Comparison of ENCODE assay signal across 9 cellular contexts in the genomic region with DNA sequence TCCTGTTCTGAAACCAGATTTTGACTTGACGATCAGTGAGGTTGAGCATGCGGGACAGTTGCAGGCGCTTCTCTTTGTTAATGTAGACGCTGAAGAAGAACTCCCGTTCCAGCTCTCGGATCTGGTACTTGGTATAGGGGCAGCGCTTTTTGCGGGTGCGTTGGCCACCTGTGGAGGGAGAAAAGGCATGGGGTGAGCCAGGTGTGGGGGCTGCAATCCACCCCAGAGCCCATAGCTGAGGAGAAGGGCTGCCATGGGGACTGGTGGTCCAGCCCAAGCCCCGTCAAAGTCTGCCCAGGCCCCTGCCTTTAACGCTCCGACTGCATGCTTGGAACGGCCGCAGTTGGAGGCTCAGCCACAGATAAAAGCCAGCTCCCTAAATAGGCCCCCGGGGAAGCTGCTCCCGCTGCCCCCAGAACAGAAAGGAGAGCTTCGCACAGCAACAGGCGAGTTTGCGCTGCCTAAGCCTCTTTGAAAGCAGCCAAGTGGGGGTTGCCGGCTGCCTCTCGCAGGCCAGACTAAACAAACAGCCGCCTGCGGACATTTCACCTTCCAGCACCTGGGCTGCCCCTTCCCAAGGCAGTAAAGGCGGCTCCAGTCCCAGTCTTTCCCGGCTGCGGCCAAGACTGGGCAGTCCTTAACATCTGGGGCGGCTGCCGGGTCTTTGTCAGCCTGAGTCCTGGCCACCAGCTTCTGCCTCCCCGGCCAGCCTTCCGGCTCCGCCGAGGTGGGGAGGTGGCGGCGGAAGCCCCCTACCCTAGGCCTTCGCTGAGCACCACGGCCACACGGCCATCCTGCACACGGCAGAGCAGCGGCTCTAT. TPM values are rescaled to one million over a fixed set of nuclear protein-coding genes. Genes with fewer than 3 reads are reported as not detected.
A peak's percentile ranks its signal among the peaks of the same experiment; 100 is the strongest.
DNase-seq lines count a peak whose midpoint lies in the region; ATAC-seq and TF ChIP-seq lines count a peak whose summit lies in the region.
"Had no signal": no experiment of that assay in that cellular context is flagged by ENCODE, and none has a peak within 500 bp of the region (broad histone marks: within the 10 kb centered on the region; RNA-seq: fewer than 3 reads in every experiment).

No MANE protein-coding gene starts in this region.

- peak; percentile 18 for DNase-seq in activated naive CD4-positive, alpha-beta T cell treated with anti-CD3 and anti-CD28 coated beads, Interleukin-2, amount 10 ng/mL, durations not matched to agents 7 days and 5 days
- DNase-seq in activated naive CD4-positive, alpha-beta T cell treated with anti-CD3 and anti-CD28 coated beads for 36 hours = no peak
- peak; percentile 55 to 66 for DNase-seq in SJCRH30
- peak; percentile 30 to 61 for DNase-seq in left lung
- DNase-seq in tibial artery = peak; percentile 24 to 66
- no peak for DNase-seq in T-helper 2 cell treated with Interferon-gamma antibody and Interleukin-4, amounts not matched to agents 5 μg/mL and 100 μg/mL, for 36 hours (ENCODE audit: low spot score)
- no peak for DNase-seq in cerebellum (ENCODE audit: low spot score)
- DNase-seq: NCI-H2107 had no signal

- peaks cover 99% of the 10 kb centered on the region for H3K27me3 Mint-ChIP-seq in activated naive CD4-positive, alpha-beta T cell treated with anti-CD3 and anti-CD28 coated beads, Interleukin-2, amount 10 ng/mL, durations not matched to agents 7 days and 5 days
- H3K27me3 Mint-ChIP-seq in activated naive CD4-positive, alpha-beta T cell treated with anti-CD3 and anti-CD28 coated beads for 36 hours (ENCODE audit: low read depth) = peaks cover 78% of the 10 kb centered on the region
- peaks cover 86% of the 10 kb centered on the region for H3K27me3 Mint-ChIP-seq in T-helper 2 cell treated with Interferon-gamma antibody and Interleukin-4, amounts not matched to agents 5 μg/mL and 100 μg/mL, for 36 hours (ENCODE audit: low read depth)

- H3K9me3 ChIP-seq in SJCRH30 (replicated peaks) = no peaks in the 10 kb centered on the region
- H3K9me3 ChIP-seq in left lung = no peaks in the 10 kb centered on the region
- H3K9me3 ChIP-seq in tibial artery = no peaks in the 10 kb centered on the region

- H3K4me1 Mint-ChIP-seq in activated naive CD4-positive, alpha-beta T cell treated with anti-CD3 and anti-CD28 coated beads, Interleukin-2, amount 10 ng/mL, durations not matched to agents 7 days and 5 days = peaks cover 36% of the 10 kb centered on the region
- H3K4me1 Mint-ChIP-seq in activated naive CD4-positive, alpha-beta T cell treated with anti-CD3 and anti-CD28 coated beads for 36 hours (ENCODE audit: low read depth) = peaks cover 28% of the 10 kb centered on the region
- peaks cover 23% of the 10 kb centered on the region for H3K4me1 Mint-ChIP-seq in T-helper 2 cell treated with Interferon-gamma antibody and Interleukin-4, amounts not matched to agents 5 μg/mL and 100 μg/mL, for 36 hours (ENCODE audit: low read depth)

- ATAC-seq in left lung (no peak), GM19467 (IDR thresholded peaks at IDR 0.05; ENCODE audit: unreplicated experiment) (no peak)

- H3K27me3 ChIP-seq in SJCRH30 (no peaks in the 10 kb centered on the region), left lung (peaks cover 99 to 100% of the 10 kb centered on the region in 2 donors), tibial artery (peaks cover 0 to 84% of the 10 kb centered on the region in 2 donors)

- H3K36me3 Mint-ChIP-seq in activated naive CD4-positive, alpha-beta T cell treated with anti-CD3 and anti-CD28 coated beads, Interleukin-2, amount 10 ng/mL, durations not matched to agents 7 days and 5 days = peaks cover 9% of the 10 kb centered on the region
- no peaks in the 10 kb centered on the region for H3K36me3 Mint-ChIP-seq in activated naive CD4-positive, alpha-beta T cell treated with anti-CD3 and anti-CD28 coated beads for 36 hours (ENCODE audit: low read depth)
- peaks cover 3% of the 10 kb centered on the region for H3K36me3 Mint-ChIP-seq in T-helper 2 cell treated with Interferon-gamma antibody and Interleukin-4, amounts not matched to agents 5 μg/mL and 100 μg/mL, for 36 hours (ENCODE audit: low read depth)

- CTCF ChIA-PET in activated naive CD4-positive, alpha-beta T cell treated with anti-CD3 and anti-CD28 coated beads, Interleukin-2, amount 10 ng/mL, durations not matched to agents 7 days and 5 days (lab: Charles Lee) = interaction anchor here (1.2 to 3.0 kb wide), 2 partner anchors 13 to 22 kb away, joined by 4 to 11 read pairs; no protein-coding TSS in a partner anchor
- CTCF ChIA-PET in activated naive CD4-positive, alpha-beta T cell treated with anti-CD3 and anti-CD28 coated beads for 36 hours (lab: Charles Lee) = interaction anchor here (0.7 to 1.5 kb wide), 6 partner anchors 13 to 325 kb away, joined by 3 to 7 read pairs (median 4); no protein-coding TSS in a partner anchor

- H3K4me1 ChIP-seq in SJCRH30 (no peaks in the 10 kb centered on the region), left lung (peaks cover 12 to 48% of the 10 kb centered on the region in 2 donors), tibial artery (peaks cover 0 to 28% (median 26%) of the 10 kb centered on the region in 4 donors)

- H3K9me3 Mint-ChIP-seq in activated naive CD4-positive, alpha-beta T cell treated with anti-CD3 and anti-CD28 coated beads, Interleukin-2, amount 10 ng/mL, durations not matched to agents 7 days and 5 days = no peaks in the 10 kb centered on the region
- no peaks in the 10 kb centered on the region for H3K9me3 Mint-ChIP-seq in activated naive CD4-positive, alpha-beta T cell treated with anti-CD3 and anti-CD28 coated beads for 36 hours
- H3K9me3 Mint-ChIP-seq in T-helper 2 cell treated with Interferon-gamma antibody and Interleukin-4, amounts not matched to agents 5 μg/mL and 100 μg/mL, for 36 hours = peaks cover 3% of the 10 kb centered on the region

- intact Hi-C loops in activated naive CD4-positive, alpha-beta T cell treated with anti-CD3 and anti-CD28 coated beads for 36 hours (cut with micrococcal nuclease) = no loop called here
- intact Hi-C loops in left lung (cut with DNase I) = no loop called here
- intact Hi-C loops in tibial artery (cut with DNase I; ENCODE audit: low total_unique reads) = no loop called here

- no peak overlapping the region for H3K27ac Mint-ChIP-seq in activated naive CD4-positive, alpha-beta T cell treated with anti-CD3 and anti-CD28 coated beads, Interleukin-2, amount 10 ng/mL, durations not matched to agents 7 days and 5 days
- H3K27ac Mint-ChIP-seq in activated naive CD4-positive, alpha-beta T cell treated with anti-CD3 and anti-CD28 coated beads for 36 hours = no peak overlapping the region
- H3K27ac Mint-ChIP-seq in T-helper 2 cell treated with Interferon-gamma antibody and Interleukin-4, amounts not matched to agents 5 μg/mL and 100 μg/mL, for 36 hours = no peak overlapping the region

- H3K27ac ChIP-seq in SJCRH30 (peak overlapping the region; percentile 87), left lung (no peak overlapping the region), tibial artery (peak overlapping the region in 1 of 2 donors; percentile 60)

- H3K4me3 ChIP-seq in SJCRH30 = peak overlapping the region; percentile 73
- H3K4me3 ChIP-seq in left lung = no peak overlapping the region
- H3K4me3 ChIP-seq in tibial artery = peak overlapping the region; percentile 47 to 59

- H3K4me3 Mint-ChIP-seq in activated naive CD4-positive, alpha-beta T cell treated with anti-CD3 and anti-CD28 coated beads, Interleukin-2, amount 10 ng/mL, durations not matched to agents 7 days and 5 days = no peak overlapping the region
- H3K4me3 Mint-ChIP-seq in activated naive CD4-positive, alpha-beta T cell treated with anti-CD3 and anti-CD28 coated beads for 36 hours = no peak overlapping the region
- no peak overlapping the region for H3K4me3 Mint-ChIP-seq in T-helper 2 cell treated with Interferon-gamma antibody and Interleukin-4, amounts not matched to agents 5 μg/mL and 100 μg/mL, for 36 hours

- no peaks in the 10 kb centered on the region for H3K36me3 ChIP-seq in SJCRH30
- no peaks in the 10 kb centered on the region for H3K36me3 ChIP-seq in left lung
- H3K36me3 ChIP-seq in tibial artery = no peaks in the 10 kb centered on the region

- TF ChIP-seq CTCF in left lung (IDR thresholded peaks at IDR 0.05) (no peak), tibial artery (IDR thresholded peaks at IDR 0.05) (no peak)

RNA-seq across cellular contexts. Expression of gene HOXA11, which starts 2.0 kb away (rescaled TPM):
- total RNA-seq in activated naive CD4-positive, alpha-beta T cell treated with anti-CD3 and anti-CD28 coated beads for 36 hours = not detected
- total RNA-seq in SJCRH30 (2014; rRNA removed; shearing (Covaris generic)) = 5.0 and 5.8 TPM in 2 replicates
- under 1 TPM in 1 of 2 donors, not detected in 1; 0.10 TPM for total RNA-seq in left lung
- total RNA-seq in cerebellum = not detected

RNA-seq across cellular contexts. Expression of gene HOXA10, which starts 9.0 kb away (rescaled TPM):
- total RNA-seq in activated naive CD4-positive, alpha-beta T cell treated with anti-CD3 and anti-CD28 coated beads for 36 hours = not detected
- total RNA-seq in SJCRH30 (2014; rRNA removed; shearing (Covaris generic)) = 16.2 and 17.2 TPM in 2 replicates
- under 1 TPM; 0.42 to 0.55 TPM for total RNA-seq in left lung
- not detected for total RNA-seq in cerebellum

RNA-seq across cellular contexts. Expression of gene HOXA13, which starts 16.8 kb away (rescaled TPM):
- total RNA-seq in activated naive CD4-positive, alpha-beta T cell treated with anti-CD3 and anti-CD28 coated beads for 36 hours = not detected
- total RNA-seq in SJCRH30 (2014; rRNA removed; shearing (Covaris generic)) = 1.6 and 1.7 TPM in 2 replicates
- total RNA-seq in left lung (not detected), cerebellum (not detected)

RNA-seq across cellular contexts. Expression of gene HOXA9, which starts 17.7 kb away (rescaled TPM):
- total RNA-seq in activated naive CD4-positive, alpha-beta T cell treated with anti-CD3 and anti-CD28 coated beads for 36 hours = not detected
- total RNA-seq in SJCRH30 (2014; rRNA removed; shearing (Covaris generic)) = 0.10 and 0.30 TPM in 2 replicates
- total RNA-seq in left lung (1 to 10 TPM in 1 of 2 donors, under 1 TPM in 1; 0.73 to 1.4 TPM), cerebellum (not detected)

RNA-seq across cellular contexts. Expression of gene HOXA7, which starts 26.6 kb away (rescaled TPM):
- total RNA-seq in activated naive CD4-positive, alpha-beta T cell treated with anti-CD3 and anti-CD28 coated beads for 36 hours = not detected
- 38.6 and 40.4 TPM in 2 replicates for total RNA-seq in SJCRH30 (2014; rRNA removed; shearing (Covaris generic))
- total RNA-seq in left lung (1 to 10 TPM; 1.3 to 2.2 TPM), cerebellum (not detected)

Comparison
In these comparisons a context has a peak if more than half of its experiments do, and no peak if none do; other contexts are left out.
1. DNase-seq: peak in activated naive CD4-positive, alpha-beta T cell treated with anti-CD3 and anti-CD28 coated beads, Interleukin-2, amount 10 ng/mL, durations not matched to agents 7 days and 5 days (single experiment), SJCRH30 (2 of 2), left lung (2 of 2) and tibial artery (2 of 2); none in activated naive CD4-positive, alpha-beta T cell treated with anti-CD3 and anti-CD28 coated beads for 36 hours (single experiment), T-helper 2 cell treated with Interferon-gamma antibody and Interleukin-4, amounts not matched to agents 5 μg/mL and 100 μg/mL, for 36 hours (single experiment) and cerebellum (single experiment).
2. H3K4me3 ChIP-seq: peak in SJCRH30 (single experiment) and tibial artery (2 of 2); none in left lung (0 of 2).
3. RNA of gene HOXA10, which starts 9.0 kb away (total RNA-seq): 16.2 to 17.2 TPM in SJCRH30; 0.42 to 0.55 TPM in left lung, not detected in activated naive CD4-positive, alpha-beta T cell treated with anti-CD3 and anti-CD28 coated beads for 36 hours and not detected in cerebellum (single experiment); every median in the first group is over 10 times any median in the second.